8 cellular contexts compared by ENCODE assay signal in genomic region chr13:40589285-40590109, GRCh38.
DNase-seq lines count a peak whose midpoint lies in the region; ATAC-seq and TF ChIP-seq lines count a peak whose summit lies in the region.

No MANE protein-coding gene starts in this region.

- H2AFZ ChIP-seq in SU-DHL-6 (ENCODE audit: low read depth, low read length, severe bottlenecking) (no peak overlapping the region), neural progenitor cell (replicated peaks) (no peak overlapping the region)

- peaks cover 51% of the 10 kb centered on the region for H3K4me1 Mint-ChIP-seq in neural progenitor cell

- ATAC-seq in GM19397 (IDR thresholded peaks at IDR 0.05; ENCODE audit: unreplicated experiment) = peak; percentile 85
- peak; percentile 89 for ATAC-seq in HG03442 (IDR thresholded peaks at IDR 0.05; ENCODE audit: unreplicated experiment)

- H3K9ac ChIP-seq in SU-DHL-6 (ENCODE audit: low read length) (peak overlapping the region; percentile 48), neural progenitor cell (no peak overlapping the region)

- H3K4me3 ChIP-seq in SU-DHL-6 (ENCODE audit: insufficient read depth, low read length, poor library complexity, severe bottlenecking) (peak overlapping the region; percentile 41), fibroblast of the aortic adventitia (ENCODE audit: low read depth, low read length) (no peak overlapping the region), neural progenitor cell (no peak overlapping the region)

- peaks cover 6% of the 10 kb centered on the region for H3K36me3 Mint-ChIP-seq in neural progenitor cell

- H3K36me3 ChIP-seq in SU-DHL-6 (ENCODE audit: low read length) (no peaks in the 10 kb centered on the region), neural progenitor cell (no peaks in the 10 kb centered on the region)

- peaks cover 2% of the 10 kb centered on the region for H3K27me3 Mint-ChIP-seq in neural progenitor cell (ENCODE audit: insufficient read depth, low read depth)

- H3F3A ChIP-seq in SU-DHL-6 (ENCODE audit: insufficient read depth) (peaks cover 48% of the 10 kb centered on the region), neural progenitor cell (ENCODE audit: low read depth) (no peaks in the 10 kb centered on the region)

- peak overlapping the region; percentile 30 for H3K27ac Mint-ChIP-seq in neural progenitor cell

- H3K79me2 ChIP-seq in SU-DHL-6 (ENCODE audit: insufficient read depth, low read length) (peaks cover 100% of the 10 kb centered on the region), neural progenitor cell (ENCODE audit: low read depth) (peaks cover 5% of the 10 kb centered on the region)

- H3K4me1 ChIP-seq in neural progenitor cell = peaks cover 18% of the 10 kb centered on the region

- H4K20me1 ChIP-seq in SU-DHL-6 (ENCODE audit: low read depth, low read length) (peaks cover 16% of the 10 kb centered on the region), neural progenitor cell (ENCODE audit: low read depth) (no peaks in the 10 kb centered on the region)

- H3K9me2 ChIP-seq in SU-DHL-6 (replicated peaks; ENCODE audit: insufficient read depth, low read length) = no peaks in the 10 kb centered on the region

- peak; percentile 79 for DNase-seq in COLO829 (ENCODE audit: low spot score)
- peak; percentile 52 for DNase-seq in fibroblast of the aortic adventitia (ENCODE audit: low read depth)
- peak; percentile 38 for DNase-seq in neural progenitor cell (ENCODE audit: low spot score)
- DNase-seq in NCI-H1092 treated with DMSO at 0.1 percent for 48 hours (lab: John Stamatoyannopoulos, UW) = no peak
- DNase-seq in NCI-H128 (lab: John Stamatoyannopoulos, UW; ENCODE audit: unreplicated experiment) = no peak

- H3K4me2 ChIP-seq in SU-DHL-6 (ENCODE audit: low read depth, low read length, poor library complexity, severe bottlenecking) (peak overlapping the region; percentile 87), neural progenitor cell (no peak overlapping the region)

- TF ChIP-seq CTCF in SU-DHL-6 (IDR thresholded peaks at IDR 0.05; ENCODE audit: insufficient read depth, low read length, poor library complexity, severe bottlenecking) = no peak
- no peak for TF ChIP-seq CTCF in fibroblast of the aortic adventitia (IDR thresholded peaks at IDR 0.05; ENCODE audit: insufficient read depth, low read length)
- TF ChIP-seq CTCF in neural progenitor cell (IDR thresholded peaks at IDR 0.05) = no peak

- H3K27ac ChIP-seq in SU-DHL-6 (ENCODE audit: low read depth, low read length) = peak overlapping the region; percentile 92
- H3K27ac ChIP-seq in neural progenitor cell = no peak overlapping the region

- H3K9me3 Mint-ChIP-seq in neural progenitor cell = peaks cover 11% of the 10 kb centered on the region

- H3K4me3 Mint-ChIP-seq in neural progenitor cell = no peak overlapping the region

- no peaks in the 10 kb centered on the region for H3K27me3 ChIP-seq in SU-DHL-6 (ENCODE audit: low read length)
- H3K27me3 ChIP-seq in neural progenitor cell = no peaks in the 10 kb centered on the region

- H3K9me3 ChIP-seq in SU-DHL-6 (ENCODE audit: insufficient read depth, low read length) (no peaks in the 10 kb centered on the region), neural progenitor cell (ENCODE audit: low read depth) (no peaks in the 10 kb centered on the region)

Comparison
In these comparisons a context has a peak if more than half of its experiments do, and no peak if none do; other contexts are left out.
1. DNase-seq: peak in COLO829 (single experiment), fibroblast of the aortic adventitia (single experiment) and neural progenitor cell (single experiment); none in NCI-H1092 treated with DMSO at 0.1 percent for 48 hours (single experiment) and NCI-H128 (single experiment).